ENCODE assay signal across 8 cellular contexts in the genomic region with DNA sequence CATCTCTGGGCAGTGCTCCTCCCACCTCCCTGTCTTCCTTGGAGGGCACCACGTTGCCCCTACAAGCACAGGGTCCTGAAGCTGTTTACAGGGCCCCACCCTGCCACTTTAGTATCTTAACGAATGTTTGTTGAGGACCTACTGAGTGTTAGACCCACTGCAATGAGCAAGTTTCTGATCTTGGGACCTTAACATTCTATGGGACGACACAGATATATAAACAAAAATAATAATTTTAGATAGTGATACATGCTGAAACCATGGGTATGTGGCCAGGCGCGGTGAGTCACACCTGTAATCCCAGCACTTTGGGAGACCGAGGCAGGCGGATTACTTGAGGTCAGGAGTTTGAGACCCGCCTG. TPM values are rescaled to one million over a fixed set of nuclear protein-coding genes. Genes with fewer than 3 reads are reported as not detected.
A peak's percentile ranks its signal among the peaks of the same experiment; 100 is the strongest.
DNase-seq lines count a peak whose midpoint lies in the region; ATAC-seq, FAIRE-seq and TF ChIP-seq lines count a peak whose summit lies in the region.

No MANE protein-coding gene starts in this region.

- in situ Hi-C loops in mammary epithelial cell (cut with MboI; ENCODE audit: low sequenced_read_pairs in 2 of 2), result no loop called here

- H4K20me1 ChIP-seq in mammary epithelial cell (ENCODE audit: insufficient read depth, low read length), result no peaks in the 10 kb centered on the region

- peaks cover 8% of the 10 kb centered on the region for H3K79me2 ChIP-seq in mammary epithelial cell (ENCODE audit: insufficient read depth, low read length)

- TF ChIP-seq CTCF in A549 (IDR thresholded peaks at IDR 0.05), result no peak
- no peak for TF ChIP-seq CTCF in mammary epithelial cell (conservative IDR thresholded peaks at IDR 0.05 in 1 of 2, IDR thresholded peaks at IDR 0.05 in 1 of 2; ENCODE audit: extremely low read depth in 1 of 2, insufficient read depth in 1 of 2, low read depth in 1 of 2, low read length in 2 of 2)

- CTCF ChIA-PET in A549 (lab: Yijun Ruan, JAX) (interaction anchor here (1.0 to 10.4 kb wide), 11 partner anchors 10 to 259 kb away, joined by 3 to 326 read pairs (median 4); partner anchors contain the start of genes CLK2, ENTREP3, RUSC1 and SCAMP3), mammary epithelial cell (lab: Charles Lee; ENCODE audit: low non-redundant PET) (no interaction called here)

- peak overlapping the region; percentile 54 for H3K9ac ChIP-seq in mammary epithelial cell (ENCODE audit: insufficient read depth, low read length)
- peak overlapping the region; percentile 81 to 84 for H3K9ac ChIP-seq in mucosa of rectum (ENCODE audit: low read depth in 1 of 2, low read length in 2 of 2)

- no peak for ATAC-seq in A549
- peak; percentile 11 for ATAC-seq in HG03135 (IDR thresholded peaks at IDR 0.05; ENCODE audit: unreplicated experiment)
- no peak for ATAC-seq in GM18861 (IDR thresholded peaks at IDR 0.05; ENCODE audit: unreplicated experiment)
- ATAC-seq in HG02852 (IDR thresholded peaks at IDR 0.05; ENCODE audit: unreplicated experiment), result no peak

- H3K4me1 ChIP-seq in A549 (peaks cover 24% of the 10 kb centered on the region), mammary epithelial cell (ENCODE audit: insufficient read depth, low read length) (peaks cover 21% of the 10 kb centered on the region), mucosa of rectum (ENCODE audit: control insufficient read depth in 2 of 2, insufficient read depth in 2 of 2, low read length in 2 of 2) (peaks cover 24 to 26% of the 10 kb centered on the region in 2 donors)

- POLR2A ChIA-PET in A549 (lab: Yijun Ruan, JAX), result interaction anchor here (1.7 to 2.6 kb wide), 2 partner anchors 18 to 78 kb away, joined by 3 to 7 read pairs; no protein-coding TSS in a partner anchor

- no peak for TF ChIP-seq RAD21 in A549 (conservative IDR thresholded peaks at IDR 0.05 in 1 of 2, IDR thresholded peaks at IDR 0.05 in 1 of 2)

- H3K36me3 ChIP-seq in mammary epithelial cell (ENCODE audit: insufficient read depth, low read length), result no peaks in the 10 kb centered on the region
- no peaks in the 10 kb centered on the region for H3K36me3 ChIP-seq in mucosa of rectum (ENCODE audit: control insufficient read depth in 2 of 2, insufficient read depth in 2 of 2, low read length in 2 of 2)

- H3K27me3 ChIP-seq in mammary epithelial cell (ENCODE audit: insufficient read depth, low read length) (no peaks in the 10 kb centered on the region), mucosa of rectum (ENCODE audit: control insufficient read depth in 2 of 2, insufficient read depth in 2 of 2, low read length in 2 of 2) (no peaks in the 10 kb centered on the region)

- TF ChIP-seq POLR2A in A549 (IDR thresholded peaks at IDR 0.05; ENCODE audit: low read length), result no peak
- TF ChIP-seq POLR2A in GM12892 (IDR thresholded peaks at IDR 0.05; ENCODE audit: low read depth, low read length), result no peak

- intact Hi-C loops in mammary epithelial cell (cut with micrococcal nuclease), result no loop called here

- H3K4me3 ChIP-seq in A549 (peak overlapping the region; percentile 59), mammary epithelial cell (replicated peaks in 1 of 3; ENCODE audit: insufficient read depth in 1 of 3, low read depth in 2 of 3, low read length in 3 of 3) (peak overlapping the region; percentile 52 to 70 (median 68)), mucosa of rectum (ENCODE audit: low read length in 2 of 2) (peak overlapping the region; percentile 83 to 95)

- H3K9me3 ChIP-seq in A549, result no peaks in the 10 kb centered on the region
- no peaks in the 10 kb centered on the region for H3K9me3 ChIP-seq in mammary epithelial cell (replicated peaks; ENCODE audit: insufficient read depth, low read length)
- H3K9me3 ChIP-seq in mucosa of rectum (ENCODE audit: control insufficient read depth in 2 of 2, low read length in 2 of 2), result no peaks in the 10 kb centered on the region

- peak overlapping the region; percentile 98 for H2AFZ ChIP-seq in mammary epithelial cell (ENCODE audit: low read depth, low read length)

- DNase-seq in A549 (ENCODE audit: low read depth in 1 of 2, low spot score in 1 of 2) (no peak), mammary epithelial cell (no peak), SIG-M5 treated with dmso at 0.1 percent for 504 hours (lab: John Stamatoyannopoulos, UW; ENCODE audit: unreplicated experiment) (no peak), GM12892 (ENCODE audit: insufficient read length) (no peak)

- FAIRE-seq in A549 (lab: Jason Lieb, UNC) (no peak), GM12892 (lab: Jason Lieb, UNC) (no peak)

- no TSS peak for BruUV-seq in mammary epithelial cell (replicated peaks; lab: Mats Ljungman, UMichigan)

- peak overlapping the region; percentile 89 for H3K4me2 ChIP-seq in A549
- H3K4me2 ChIP-seq in mammary epithelial cell (ENCODE audit: insufficient read depth, low read depth, low read length), result peak overlapping the region; percentile 84

- peak overlapping the region; percentile 82 to 90 for H3K27ac ChIP-seq in A549
- peak overlapping the region; percentile 54 for H3K27ac ChIP-seq in mammary epithelial cell (ENCODE audit: insufficient read depth, low read depth, low read length)
- H3K27ac ChIP-seq in mucosa of rectum (ENCODE audit: low read depth in 2 of 2, low read length in 2 of 2), result peak overlapping the region; percentile 90 to 92

- dilution Hi-C loops in mammary epithelial cell (cut with HindIII; ENCODE audit: low sequenced_read_pairs), result loop anchor here (5.0 kb wide), 1 partner anchor 232 kb away; no protein-coding TSS in a partner anchor

- TF ChIP-seq EP300 in A549 (IDR thresholded peaks at IDR 0.05), result no peak

- 77% methylated on average over 8 of the region's 8 CpGs for WGBS in A549 (ENCODE audit: missing lambda C conversion rate)
- WGBS in mammary epithelial cell (ENCODE audit: low coverage, missing lambda C conversion rate), result 66% methylated on average over 8 of the region's 8 CpGs

TF ChIP-seq in A549, 52 proteins besides CTCF, POLR2A, EP300 and RAD21 (continues in another document):
- TF ChIP-seq, protein P1, sequence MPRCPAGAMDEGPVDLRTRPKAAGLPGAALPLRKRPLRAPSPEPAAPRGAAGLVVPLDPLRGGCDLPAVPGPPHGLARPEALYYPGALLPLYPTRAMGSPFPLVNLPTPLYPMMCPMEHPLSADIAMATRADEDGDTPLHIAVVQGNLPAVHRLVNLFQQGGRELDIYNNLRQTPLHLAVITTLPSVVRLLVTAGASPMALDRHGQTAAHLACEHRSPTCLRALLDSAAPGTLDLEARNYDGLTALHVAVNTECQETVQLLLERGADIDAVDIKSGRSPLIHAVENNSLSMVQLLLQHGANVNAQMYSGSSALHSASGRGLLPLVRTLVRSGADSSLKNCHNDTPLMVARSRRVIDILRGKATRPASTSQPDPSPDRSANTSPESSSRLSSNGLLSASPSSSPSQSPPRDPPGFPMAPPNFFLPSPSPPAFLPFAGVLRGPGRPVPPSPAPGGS (IDR thresholded peaks at IDR 0.05), result no peak
- no peak for TF ChIP-seq FOSL2 (IDR thresholded peaks at IDR 0.05)
- TF ChIP-seq FOSL2 (CRISPR knock-in tag; IDR thresholded peaks at IDR 0.05), result peak; percentile 5; the same call in 1 of the 2 replicates

RNA-seq across cellular contexts. Expression of gene ENTREP3, which starts 10.1 kb away (rescaled TPM):
- polyA plus RNA-seq in A549 (2011; rRNA removed) (8.4 and 10.7 TPM in 2 replicates), A549 (2017; fragmentation: RNase III; extraction: RNeasy Plus Mini Kit Qiagen cat#74134 plus additional on column Dnase treatment) (22.4 to 29.5 TPM (median 27.3 TPM) in 3 replicates), mammary epithelial cell (18.4 TPM)
- 20.4 and 27.3 TPM in 2 replicates for polyA plus RNA-seq in A549 (2012; cell fraction: cytosol; rRNA removed)
- 26.3 and 37.8 TPM in 2 replicates for polyA plus RNA-seq in A549 (2012; cell fraction: nucleus; rRNA removed)
- polyA minus RNA-seq in A549 (2011; rRNA and poly(A)+ RNA removed), result 8.3 and 8.4 TPM in 2 replicates
- 10 to 100 TPM; 10.0 to 66.1 TPM for total RNA-seq in mammary epithelial cell
- polyA minus RNA-seq in mammary epithelial cell, result 73.9 TPM
- polyA plus RNA-seq in GM12892 (2012; ENCODE audit: missing spikeins), result 6.4 TPM

RNA-seq across cellular contexts. Expression of gene SCAMP3, which starts 17.0 kb away (rescaled TPM):
- 135 and 147 TPM in 2 replicates for polyA plus RNA-seq in A549 (2011; rRNA removed)
- polyA plus RNA-seq in A549 (2012; cell fraction: cytosol; rRNA removed), result 165 and 207 TPM in 2 replicates
- 170 and 184 TPM in 2 replicates for polyA plus RNA-seq in A549 (2012; cell fraction: nucleus; rRNA removed)
- 73.1 to 78.1 TPM (median 75.9 TPM) in 3 replicates for polyA plus RNA-seq in A549 (2017; fragmentation: RNase III; extraction: RNeasy Plus Mini Kit Qiagen cat#74134 plus additional on column Dnase treatment)
- 116 and 132 TPM in 2 replicates for polyA minus RNA-seq in A549 (2011; rRNA and poly(A)+ RNA removed)
- total RNA-seq in mammary epithelial cell, result 10 to 100 TPM; 36.7 to 57.7 TPM
- polyA plus RNA-seq in mammary epithelial cell, result 90.5 TPM
- 75.5 TPM for polyA minus RNA-seq in mammary epithelial cell
- 32.2 TPM for polyA plus RNA-seq in GM12892 (2012; ENCODE audit: missing spikeins)

RNA-seq across cellular contexts. Expression of gene CLK2, which starts 28.2 kb away (rescaled TPM):
- polyA plus RNA-seq in A549 (2011; rRNA removed) (45.7 and 51.0 TPM in 2 replicates), A549 (2017; fragmentation: RNase III; extraction: RNeasy Plus Mini Kit Qiagen cat#74134 plus additional on column Dnase treatment) (32.4 to 37.9 TPM (median 37.5 TPM) in 3 replicates), mammary epithelial cell (36.1 TPM)
- 39.6 and 41.6 TPM in 2 replicates for polyA plus RNA-seq in A549 (2012; cell fraction: cytosol; rRNA removed)
- polyA plus RNA-seq in A549 (2012; cell fraction: nucleus; rRNA removed), result 201 and 245 TPM in 2 replicates
- 56.3 and 70.0 TPM in 2 replicates for polyA minus RNA-seq in A549 (2011; rRNA and poly(A)+ RNA removed)
- 10 to 100 TPM; 21.5 to 41.5 TPM for total RNA-seq in mammary epithelial cell
- polyA minus RNA-seq in mammary epithelial cell, result 93.7 TPM
- polyA plus RNA-seq in GM12892 (2012; ENCODE audit: missing spikeins), result 54.9 TPM

RNA-seq across cellular contexts. Expression of gene HCN3, which starts 32.1 kb away (rescaled TPM):
- polyA plus RNA-seq in A549 (2011; rRNA removed) (4.1 and 7.3 TPM in 2 replicates), A549 (2017; fragmentation: RNase III; extraction: RNeasy Plus Mini Kit Qiagen cat#74134 plus additional on column Dnase treatment) (5.3 to 8.1 TPM (median 7.6 TPM) in 3 replicates), mammary epithelial cell (3.0 TPM)
- polyA plus RNA-seq in A549 (2012; cell fraction: cytosol; rRNA removed), result 7.7 and 10.1 TPM in 2 replicates
- 45.2 and 51.9 TPM in 2 replicates for polyA plus RNA-seq in A549 (2012; cell fraction: nucleus; rRNA removed)
- polyA minus RNA-seq in A549 (2011; rRNA and poly(A)+ RNA removed), result 6.4 and 14.3 TPM in 2 replicates
- 1 to 10 TPM; 1.3 to 4.8 TPM for total RNA-seq in mammary epithelial cell
- 10.3 TPM for polyA minus RNA-seq in mammary epithelial cell
- polyA plus RNA-seq in GM12892 (2012; ENCODE audit: missing spikeins), result 1.1 TPM

RNA-seq across cellular contexts. Expression of gene MTX1, which starts 36.6 kb away (rescaled TPM):
- 53.4 and 73.9 TPM in 2 replicates for polyA plus RNA-seq in A549 (2011; rRNA removed)
- 113 and 130 TPM in 2 replicates for polyA plus RNA-seq in A549 (2012; cell fraction: cytosol; rRNA removed)
- 143 and 156 TPM in 2 replicates for polyA plus RNA-seq in A549 (2012; cell fraction: nucleus; rRNA removed)
- polyA plus RNA-seq in A549 (2017; fragmentation: RNase III; extraction: RNeasy Plus Mini Kit Qiagen cat#74134 plus additional on column Dnase treatment), result 64.5 to 67.2 TPM (median 67.1 TPM) in 3 replicates
- 60.0 and 63.1 TPM in 2 replicates for polyA minus RNA-seq in A549 (2011; rRNA and poly(A)+ RNA removed)
- 10 to 100 TPM; 34.2 to 49.3 TPM for total RNA-seq in mammary epithelial cell
- polyA plus RNA-seq in mammary epithelial cell, result 82.0 TPM
- polyA minus RNA-seq in mammary epithelial cell, result 31.0 TPM
- polyA plus RNA-seq in GM12892 (2012; ENCODE audit: missing spikeins), result 36.4 TPM
